In the genomic region with DNA sequence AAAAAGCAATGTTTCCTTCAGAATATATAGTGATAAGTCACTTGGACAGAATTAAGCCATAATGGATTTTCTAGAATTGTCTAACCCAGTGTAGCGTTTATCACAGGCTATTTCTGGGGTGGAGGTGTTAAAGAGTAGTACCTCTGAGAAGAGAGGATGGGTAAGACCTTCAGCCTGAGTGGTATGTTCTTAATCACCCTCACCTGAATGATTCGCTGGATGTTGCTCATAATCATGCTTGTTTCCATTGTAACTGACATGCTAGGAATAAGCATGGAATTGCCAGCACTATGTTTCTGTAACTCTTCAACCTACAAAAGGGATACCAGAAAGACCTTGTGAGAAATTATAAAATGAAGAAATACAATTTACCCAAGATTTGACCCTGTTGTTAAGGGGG, we compare ENCODE assay signal across 30 cellular contexts.
"Had no signal": no experiment of that assay in that cellular context is flagged by ENCODE, and none has a peak within 500 bp of the region (broad histone marks: within the 10 kb centered on the region; RNA-seq: fewer than 3 reads in every experiment).

No MANE protein-coding gene starts in this region.

- H2AFZ ChIP-seq: PC-9 had no signal

- ATAC-seq: activated CD8-positive, alpha-beta memory T cell treated with anti-CD3 and anti-CD28 coated beads, Interleukin-2, amount 10 ng/mL, durations not matched to agents 7 days and 5 days; K562 had no signal

- H3K27ac Mint-ChIP-seq: activated CD8-positive, alpha-beta memory T cell treated with anti-CD3 and anti-CD28 coated beads, Interleukin-2, amount 10 ng/mL, durations not matched to agents 7 days and 5 days; activated naive CD8-positive, alpha-beta T cell treated with anti-CD3 and anti-CD28 coated beads for 36 hours had no signal

- H3K4me3 ChIP-seq: K562, PC-9, SJCRH30, SK-N-MC had no signal

- H3K4me1 ChIP-seq: SJCRH30 had no signal

- FAIRE-seq: K562 had no signal

- H3K4me1 Mint-ChIP-seq: activated naive CD8-positive, alpha-beta T cell treated with anti-CD3 and anti-CD28 coated beads for 36 hours had no signal

- H3K9me3 Mint-ChIP-seq: activated CD4-positive, alpha-beta memory T cell treated with anti-CD3 and anti-CD28 coated beads, Interleukin-2, amount 10 ng/mL, durations not matched to agents 7 days and 5 days; activated naive CD8-positive, alpha-beta T cell treated with anti-CD3 and anti-CD28 coated beads for 36 hours had no signal

- H3K27me3 Mint-ChIP-seq: activated CD4-positive, alpha-beta memory T cell treated with anti-CD3 and anti-CD28 coated beads, Interleukin-2, amount 10 ng/mL, durations not matched to agents 7 days and 5 days; activated CD8-positive, alpha-beta memory T cell treated with anti-CD3 and anti-CD28 coated beads, Interleukin-2, amount 10 ng/mL, durations not matched to agents 7 days and 5 days; activated naive CD8-positive, alpha-beta T cell treated with anti-CD3 and anti-CD28 coated beads for 36 hours had no signal

- H3K9me3 ChIP-seq: SJCRH30 had no signal

- DNase-seq: activated CD4-positive, alpha-beta memory T cell treated with anti-CD3 and anti-CD28 coated beads, Interleukin-2, amount 10 ng/mL, durations not matched to agents 7 days and 5 days; activated CD4-positive, alpha-beta T cell treated with anti-CD3 and anti-CD28 coated beads for 1 hour; activated CD4-positive, alpha-beta T cell treated with anti-CD3 and anti-CD28 coated beads for 48 hours; activated CD4-positive, CD25-positive, alpha-beta regulatory T cell; activated CD8-positive, alpha-beta memory T cell treated with anti-CD3 and anti-CD28 coated beads for 24 hours; activated CD8-positive, alpha-beta memory T cell treated with anti-CD3 and anti-CD28 coated beads, Interleukin-2, amount 10 ng/mL, durations not matched to agents 7 days and 5 days; activated CD8-positive, alpha-beta memory T cell treated with anti-CD3 and anti-CD28 coated beads, Interleukin-2, amount 50 U/mL, for 48 hours; activated effector memory CD4-positive, alpha-beta T cell treated with anti-CD3 and anti-CD28 coated beads, Interleukin-2, amount 50 U/mL, for 16 hours; activated naive CD4-positive, alpha-beta T cell; activated naive CD4-positive, alpha-beta T cell treated with anti-CD3 and anti-CD28 coated beads, Interleukin-2, amount 50 U/mL, for 16 hours; activated naive CD8-positive, alpha-beta T cell treated with anti-CD3 and anti-CD28 coated beads for 36 hours; activated T-cell treated with anti-CD3 and anti-CD28 coated beads, Interleukin-2, amount 50 U/mL, for 48 hours; amniotic stem cell; aorta; caudate nucleus; NCI-H1105 treated with DMSO at 0.1 percent for 48 hours; NCI-H1436; NCI-H1694; NCI-H1930; NCI-H2081 treated with DMSO at 0.1 percent for 48 hours; NCI-H526; NCI-H748 treated with DMSO at 0.1 percent for 48 hours; NK-92 treated with Interleukin-12 subunit alpha and Interleukin-12 subunit beta, amount 100 ng/mL, for 24 hours; PC-9; SHP77; SJCRH30; T1000; WERI-Rb-1 had no signal

- H3K4me3 Mint-ChIP-seq: activated CD4-positive, alpha-beta memory T cell treated with anti-CD3 and anti-CD28 coated beads, Interleukin-2, amount 10 ng/mL, durations not matched to agents 7 days and 5 days; activated CD8-positive, alpha-beta memory T cell treated with anti-CD3 and anti-CD28 coated beads, Interleukin-2, amount 10 ng/mL, durations not matched to agents 7 days and 5 days; activated naive CD8-positive, alpha-beta T cell treated with anti-CD3 and anti-CD28 coated beads for 36 hours had no signal

- H3K4me2 ChIP-seq: PC-9 had no signal

- H3K27ac ChIP-seq: PC-9, SJCRH30, SK-N-MC, WERI-Rb-1 had no signal

- H3K27me3 ChIP-seq: SJCRH30 had no signal
